ENCODE assay signal across 1 cellular context in genomic region chr20:33732166-33732970, GRCh38.
TF ChIP-seq lines count a peak whose summit lies in the region.

No MANE protein-coding gene starts in this region.

TF ChIP-seq in HepG2, 621 proteins besides CTCF, POLR2A, EP300 and RAD21 (continued from another document and continues in another):
- TF ChIP-seq FOXC1 (CRISPR knock-in tag; IDR thresholded peaks at IDR 0.05; ENCODE audit: borderline replicate concordance) (peak; percentile 80), ZNF276 (CRISPR knock-in tag; IDR thresholded peaks at IDR 0.05; ENCODE audit: low read depth) (0 out of 2 replicates have a peak, but pooled peaks have one; percentile 30), MAF1 (CRISPR knock-in tag; IDR thresholded peaks at IDR 0.05; ENCODE audit: borderline replicate concordance) (peak; percentile 65), ZHX1 (CRISPR knock-in tag; IDR thresholded peaks at IDR 0.05; ENCODE audit: low read depth) (peak; percentile 94), ZNF773 (CRISPR knock-in tag; IDR thresholded peaks at IDR 0.05; ENCODE audit: borderline replicate concordance) (peak; percentile 83; the same call in 1 of the 2 replicates), ZNF383 (CRISPR knock-in tag; IDR thresholded peaks at IDR 0.05; ENCODE audit: borderline replicate concordance) (no peak; the same call in 1 of the 2 replicates), ZXDC (CRISPR knock-in tag; IDR thresholded peaks at IDR 0.05) (no peak), ZNF674 (CRISPR knock-in tag; IDR thresholded peaks at IDR 0.05; ENCODE audit: low read depth) (peak; percentile 98), ADNP (CRISPR knock-in tag; IDR thresholded peaks at IDR 0.05) (peak; percentile 12; the same call in 1 of the 2 replicates), ARID4A (CRISPR knock-in tag; IDR thresholded peaks at IDR 0.05; ENCODE audit: borderline replicate concordance) (peak; percentile 90), HCFC1 (IDR thresholded peaks at IDR 0.05; ENCODE audit: low read depth, low read length) (0 out of 2 replicates have a peak, but pooled peaks have one; percentile 3), RFX5 (IDR thresholded peaks at IDR 0.05; ENCODE audit: low read depth, low read length) (no peak), ZBTB34 (CRISPR knock-in tag; IDR thresholded peaks at IDR 0.05) (peak; percentile 44; the same call in 1 of the 2 replicates), ZUFSP (CRISPR knock-in tag; IDR thresholded peaks at IDR 0.05; ENCODE audit: borderline replicate concordance) (no peak), ZNF800 (CRISPR knock-in tag; IDR thresholded peaks at IDR 0.05) (peak; percentile 95), GMEB1 (CRISPR knock-in tag; IDR thresholded peaks at IDR 0.05; ENCODE audit: borderline replicate concordance) (peak; percentile 56), TFDP2 (CRISPR knock-in tag; IDR thresholded peaks at IDR 0.05) (peak; percentile 94), NBN (conservative IDR thresholded peaks at IDR 0.05) (no peak), ZKSCAN8 (CRISPR knock-in tag; IDR thresholded peaks at IDR 0.05; ENCODE audit: borderline replicate concordance) (peak; percentile 100), ZNF784 (CRISPR knock-in tag; IDR thresholded peaks at IDR 0.05; ENCODE audit: borderline replicate concordance) (peak; percentile 98), ZEB1 (IDR thresholded peaks at IDR 0.05; ENCODE audit: insufficient replicate concordance, low read depth) (peak; percentile 62), ZNF747 (CRISPR knock-in tag; IDR thresholded peaks at IDR 0.05; ENCODE audit: borderline replicate concordance) (no peak), TSC22D2 (CRISPR knock-in tag; IDR thresholded peaks at IDR 0.05; ENCODE audit: borderline replicate concordance) (peak; percentile 49), RBFOX2 (IDR thresholded peaks at IDR 0.05; ENCODE audit: low read depth, low read length) (peak; percentile 91), TBL1XR1 (IDR thresholded peaks at IDR 0.05; ENCODE audit: borderline replicate concordance, low read length, partially characterized antibody) (peak; percentile 70), ZKSCAN5 (CRISPR knock-in tag; IDR thresholded peaks at IDR 0.05) (peak; percentile 59; the same call in 1 of the 2 replicates), ZNF749 (CRISPR knock-in tag; IDR thresholded peaks at IDR 0.05; ENCODE audit: borderline replicate concordance) (peak; percentile 90; the same call in 1 of the 2 replicates), PCBP1 (IDR thresholded peaks at IDR 0.05; ENCODE audit: borderline replicate concordance, low read depth, low read length) (no peak), NFYB (CRISPR knock-in tag; IDR thresholded peaks at IDR 0.05) (peak; percentile 29; the same call in 1 of the 2 replicates), ISL2 (CRISPR knock-in tag; IDR thresholded peaks at IDR 0.05) (0 out of 2 replicates have a peak, but pooled peaks have one; percentile 44), MXD4 (CRISPR knock-in tag; IDR thresholded peaks at IDR 0.05) (peak; percentile 79), KLF12 (CRISPR knock-in tag; IDR thresholded peaks at IDR 0.05; ENCODE audit: borderline replicate concordance) (peak; percentile 96), JARID2 (CRISPR knock-in tag; IDR thresholded peaks at IDR 0.05; ENCODE audit: insufficient replicate concordance) (no peak), ZNF34 (CRISPR knock-in tag; IDR thresholded peaks at IDR 0.05; ENCODE audit: borderline replicate concordance) (peak; percentile 82; the same call in 1 of the 2 replicates), ZNF772 (CRISPR knock-in tag; IDR thresholded peaks at IDR 0.05) (no peak; the same call in 1 of the 2 replicates), ZNF24 (IDR thresholded peaks at IDR 0.05) (peak; percentile 55; the same call in 1 of the 2 replicates)
